Comparison of ENCODE assay signal across 26 cellular contexts in the genomic region with DNA sequence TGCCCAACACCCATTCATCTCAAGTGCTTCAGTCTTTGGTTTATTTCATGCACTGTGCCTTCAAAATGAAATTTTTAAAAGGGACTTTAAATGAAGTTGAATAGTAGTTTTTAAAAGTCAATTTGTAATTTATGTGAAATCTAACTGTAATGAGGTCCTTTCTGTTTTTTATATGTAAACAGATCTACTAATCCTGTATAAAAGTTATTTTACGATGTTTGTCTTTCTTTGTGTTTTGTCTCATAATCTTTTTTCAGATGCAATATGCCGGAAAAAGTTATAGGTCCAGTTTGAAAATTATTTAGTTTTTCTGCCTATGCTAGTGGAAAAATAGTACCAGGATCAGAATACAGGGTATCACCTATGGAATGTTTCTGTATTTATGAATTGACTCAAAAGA.
"Had no signal": no experiment of that assay in that cellular context is flagged by ENCODE, and none has a peak within 500 bp of the region (broad histone marks: within the 10 kb centered on the region; RNA-seq: fewer than 3 reads in every experiment).

No MANE protein-coding gene starts in this region.

- H3K27ac ChIP-seq: neural progenitor cell, ovary, parathyroid adenoma, psoas muscle, right lobe of liver, sigmoid colon, stomach, thoracic aorta, thyroid gland, tibial nerve, upper lobe of left lung, vagina had no signal

- ATAC-seq: natural killer cell; psoas muscle; right cardiac atrium; right lobe of liver; stimulated activated effector memory CD8-positive, alpha-beta T cell treated with anti-CD3 and anti-CD28 coated beads, Interleukin-12 subunit alpha, Interleukin-12 subunit beta, amount 100 ng/mL, for 72 hours; stimulated activated naive B cell treated with anti-CD40 and anti-IgM and Interleukin-4, amounts not matched to agents 10 μg/mL and 1 μg/mL and 100 μg/mL, for 72 hours had no signal

- H3K36me3 ChIP-seq: neural progenitor cell, ovary had no signal

- DNase-seq: natural killer cell; occipital lobe; ovary; posterior cingulate gyrus; psoas muscle; right cardiac atrium; right lobe of liver; sigmoid colon; small intestine; stimulated activated CD4-positive, alpha-beta T cell treated with anti-CD3 and anti-CD28 coated beads, Interleukin-15, amount 100 ng/mL, for 24 hours; stimulated activated CD4-positive, alpha-beta T cell treated with anti-CD3 and anti-CD28 coated beads, Interleukin-2, amount 100 ng/mL, for 24 hours; stimulated activated CD4-positive, alpha-beta T cell treated with anti-CD3 and anti-CD28 coated beads, Interleukin-2, amount 100 ng/mL, for 48 hours; stimulated activated CD4-positive, alpha-beta T cell treated with anti-CD3 and anti-CD28 coated beads, Interleukin-4, amount 100 ng/mL, for 24 hours; stimulated activated naive B cell treated with anti-CD40 and anti-IgM and Interleukin-4, amounts not matched to agents 10 μg/mL and 1 μg/mL and 100 μg/mL, for 72 hours; stimulated activated naive CD4-positive, alpha-beta T cell treated with Interleukin-2 at 50 U/mL for 16 hours; stomach; thyroid gland; trophoblast cell; upper lobe of left lung had no signal

- H3K9me3 ChIP-seq: ovary, psoas muscle, right lobe of liver, sigmoid colon, stomach, thoracic aorta, thyroid gland, tibial nerve, upper lobe of left lung, vagina had no signal

- FAIRE-seq: small intestine, urothelium cell line had no signal

- H3K4me3 ChIP-seq: neural progenitor cell, ovary, psoas muscle, right lobe of liver, sigmoid colon, stomach, thoracic aorta, thyroid gland, tibial nerve, upper lobe of left lung, vagina had no signal

- H3K4me1 ChIP-seq: parathyroid adenoma, psoas muscle, right lobe of liver, sigmoid colon, thyroid gland, tibial nerve, upper lobe of left lung, vagina had no signal

- H3K4me2 ChIP-seq: neural progenitor cell had no signal
